In genomic region chr12:11973396-11973795, GRCh38 we compare ENCODE assay signal across 2 cellular contexts.
TF ChIP-seq lines count a peak whose summit lies in the region.

No MANE protein-coding gene starts in this region.

TF ChIP-seq in GM23338, 12 proteins besides CTCF, POLR2A, EP300 and RAD21:
- TF ChIP-seq CREB1 (CRISPR knock-in tag; IDR thresholded peaks at IDR 0.05; ENCODE audit: low read depth) (no peak), NANOG (IDR thresholded peaks at IDR 0.05; ENCODE audit: borderline replicate concordance) (no peak), ZNF462 (CRISPR knock-in tag; IDR thresholded peaks at IDR 0.05) (no peak), EZH2phosphoT487 (IDR thresholded peaks at IDR 0.05; ENCODE audit: unreplicated experiment) (no peak), POLR2AphosphoS5 (IDR thresholded peaks at IDR 0.05; ENCODE audit: low read depth) (no peak), EZH2 (IDR thresholded peaks at IDR 0.05; ENCODE audit: low read depth, unreplicated experiment) (no peak), STAT1 (IDR thresholded peaks at IDR 0.05; ENCODE audit: unreplicated experiment) (no peak), ZNF331 (CRISPR knock-in tag; IDR thresholded peaks at IDR 0.05; ENCODE audit: low read depth) (no peak), JUNB (IDR thresholded peaks at IDR 0.05; ENCODE audit: unreplicated experiment) (no peak), ZNF114 (CRISPR knock-in tag; IDR thresholded peaks at IDR 0.05) (no peak)
- TF ChIP-seq, protein P1, sequence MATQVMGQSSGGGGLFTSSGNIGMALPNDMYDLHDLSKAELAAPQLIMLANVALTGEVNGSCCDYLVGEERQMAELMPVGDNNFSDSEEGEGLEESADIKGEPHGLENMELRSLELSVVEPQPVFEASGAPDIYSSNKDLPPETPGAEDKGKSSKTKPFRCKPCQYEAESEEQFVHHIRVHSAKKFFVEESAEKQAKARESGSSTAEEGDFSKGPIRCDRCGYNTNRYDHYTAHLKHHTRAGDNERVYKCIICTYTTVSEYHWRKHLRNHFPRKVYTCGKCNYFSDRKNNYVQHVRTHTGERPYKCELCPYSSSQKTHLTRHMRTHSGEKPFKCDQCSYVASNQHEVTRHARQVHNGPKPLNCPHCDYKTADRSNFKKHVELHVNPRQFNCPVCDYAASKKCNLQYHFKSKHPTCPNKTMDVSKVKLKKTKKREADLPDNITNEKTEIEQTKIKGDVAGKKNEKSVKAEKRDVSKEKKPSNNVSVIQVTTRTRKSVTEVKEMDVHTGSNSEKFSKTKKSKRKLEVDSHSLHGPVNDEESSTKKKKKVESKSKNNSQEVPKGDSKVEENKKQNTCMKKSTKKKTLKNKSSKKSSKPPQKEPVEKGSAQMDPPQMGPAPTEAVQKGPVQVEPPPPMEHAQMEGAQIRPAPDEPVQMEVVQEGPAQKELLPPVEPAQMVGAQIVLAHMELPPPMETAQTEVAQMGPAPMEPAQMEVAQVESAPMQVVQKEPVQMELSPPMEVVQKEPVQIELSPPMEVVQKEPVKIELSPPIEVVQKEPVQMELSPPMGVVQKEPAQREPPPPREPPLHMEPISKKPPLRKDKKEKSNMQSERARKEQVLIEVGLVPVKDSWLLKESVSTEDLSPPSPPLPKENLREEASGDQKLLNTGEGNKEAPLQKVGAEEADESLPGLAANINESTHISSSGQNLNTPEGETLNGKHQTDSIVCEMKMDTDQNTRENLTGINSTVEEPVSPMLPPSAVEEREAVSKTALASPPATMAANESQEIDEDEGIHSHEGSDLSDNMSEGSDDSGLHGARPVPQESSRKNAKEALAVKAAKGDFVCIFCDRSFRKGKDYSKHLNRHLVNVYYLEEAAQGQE (IDR thresholded peaks at IDR 0.05; ENCODE audit: unreplicated experiment) = no peak
- TF ChIP-seq, protein P2, sequence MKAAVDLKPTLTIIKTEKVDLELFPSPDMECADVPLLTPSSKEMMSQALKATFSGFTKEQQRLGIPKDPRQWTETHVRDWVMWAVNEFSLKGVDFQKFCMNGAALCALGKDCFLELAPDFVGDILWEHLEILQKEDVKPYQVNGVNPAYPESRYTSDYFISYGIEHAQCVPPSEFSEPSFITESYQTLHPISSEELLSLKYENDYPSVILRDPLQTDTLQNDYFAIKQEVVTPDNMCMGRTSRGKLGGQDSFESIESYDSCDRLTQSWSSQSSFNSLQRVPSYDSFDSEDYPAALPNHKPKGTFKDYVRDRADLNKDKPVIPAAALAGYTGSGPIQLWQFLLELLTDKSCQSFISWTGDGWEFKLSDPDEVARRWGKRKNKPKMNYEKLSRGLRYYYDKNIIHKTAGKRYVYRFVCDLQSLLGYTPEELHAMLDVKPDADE (IDR thresholded peaks at IDR 0.05) = no peak

TF ChIP-seq in H1, 55 proteins besides CTCF, POLR2A, EP300 and RAD21:
- TF ChIP-seq MAFK (IDR thresholded peaks at IDR 0.05; ENCODE audit: low read depth, low read length) (no peak), TCF12 (IDR thresholded peaks at IDR 0.05; ENCODE audit: low read depth, low read length) (no peak), HDAC2 (IDR thresholded peaks at IDR 0.05; ENCODE audit: borderline replicate concordance in 1 of 2, low read depth in 2 of 2, low read length in 2 of 2) (no peak), SP4 (IDR thresholded peaks at IDR 0.05; ENCODE audit: low read length) (no peak)
- TF ChIP-seq, protein P3, sequence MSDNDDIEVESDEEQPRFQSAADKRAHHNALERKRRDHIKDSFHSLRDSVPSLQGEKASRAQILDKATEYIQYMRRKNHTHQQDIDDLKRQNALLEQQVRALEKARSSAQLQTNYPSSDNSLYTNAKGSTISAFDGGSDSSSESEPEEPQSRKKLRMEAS (IDR thresholded peaks at IDR 0.05) = no peak
